27 cellular contexts compared by ENCODE assay signal in the genomic region with DNA sequence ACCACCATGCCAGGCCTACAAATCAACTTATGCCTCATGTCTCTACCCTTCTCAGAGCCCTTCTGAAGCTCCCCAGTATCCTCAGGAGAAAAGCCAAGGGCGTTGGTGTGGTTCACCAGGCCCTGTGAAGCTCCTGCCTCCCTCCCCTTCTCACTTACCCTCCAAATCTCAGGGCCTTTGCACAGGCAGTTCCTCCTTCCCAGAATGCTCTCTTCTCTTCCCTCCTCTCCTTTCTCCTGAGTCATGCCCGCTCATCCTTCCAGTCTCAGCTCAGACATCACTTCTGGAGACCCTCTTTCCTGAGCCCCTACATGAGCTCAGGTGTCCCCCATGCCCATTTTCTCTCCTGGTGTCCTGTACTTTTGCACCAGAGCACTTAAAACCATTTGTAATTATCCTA. TPM values are rescaled to one million over a fixed set of nuclear protein-coding genes. Genes with fewer than 3 reads are reported as not detected.
"Had no signal": no experiment of that assay in that cellular context is flagged by ENCODE, and none has a peak within 500 bp of the region (broad histone marks: within the 10 kb centered on the region; RNA-seq: fewer than 3 reads in every experiment).

No MANE protein-coding gene starts in this region.

- H3K9me3 Mint-ChIP-seq: activated B cell treated with CpG ODN at 0.5 μM for 24 hours; activated naive CD8-positive, alpha-beta T cell treated with anti-CD3 and anti-CD28 coated beads, Interleukin-2, amount 50 U/mL, for 24 hours; activated T-cell treated with anti-CD3 and anti-CD28 coated beads, Interleukin-2, amount 50 U/mL, for 4 hours; activated T-helper 2 cell treated with anti-CD3 and anti-CD28 coated beads, Interferon-gamma antibody, Interleukin-2, Interleukin-4, amounts not matched to agents 10 μg/mL and 5 μg/mL and 100 μg/mL, durations not matched to agents 14 hours and 24 hours and 36 hours; dendritic cell treated with granulocyte-macrophage colony-stimulating factor and Interleukin-4, amounts not matched to agents 40 ng/mL and 50 ng/mL, for 4 days; mesothelial cell of epicardium; natural killer cell; T-helper 1 cell treated with Interleukin-12 subunit alpha and Interleukin-12 subunit beta and Interleukin-4 antibody, amounts not matched to agents 30 μg/mL and 1 μg/mL, for 36 hours had no signal

- H3K27me3 ChIP-seq: body of pancreas, neutrophil, pancreas, right atrium auricular region, transverse colon had no signal

- H3K27me3 Mint-ChIP-seq: activated CD4-positive, alpha-beta T cell treated with anti-CD3 and anti-CD28 coated beads for 36 hours; dendritic cell treated with granulocyte-macrophage colony-stimulating factor and Interleukin-4, amounts not matched to agents 40 ng/mL and 50 ng/mL, for 4 days had no signal

- H3K27ac Mint-ChIP-seq: activated B cell treated with CpG ODN at 0.5 μM for 24 hours; activated CD4-positive, alpha-beta T cell treated with anti-CD3 and anti-CD28 coated beads for 36 hours; activated naive CD8-positive, alpha-beta T cell treated with anti-CD3 and anti-CD28 coated beads, Interleukin-2, amount 50 U/mL, for 24 hours; activated T-helper 2 cell treated with anti-CD3 and anti-CD28 coated beads, Interferon-gamma antibody, Interleukin-2, Interleukin-4, amounts not matched to agents 10 μg/mL and 5 μg/mL and 100 μg/mL, durations not matched to agents 14 hours and 24 hours and 36 hours; dendritic cell treated with granulocyte-macrophage colony-stimulating factor and Interleukin-4, amounts not matched to agents 40 ng/mL and 50 ng/mL, for 4 days; mesothelial cell of epicardium; natural killer cell; T-helper 1 cell treated with Interleukin-12 subunit alpha and Interleukin-12 subunit beta and Interleukin-4 antibody, amounts not matched to agents 30 μg/mL and 1 μg/mL, for 36 hours had no signal

- H3K27ac ChIP-seq: body of pancreas, left ventricle myocardium inferior, neutrophil, pancreas, psoas muscle, right atrium auricular region, transverse colon had no signal

- H3K36me3 ChIP-seq: neutrophil, pancreas, transverse colon had no signal

- ATAC-seq: activated CD4-positive, alpha-beta T cell treated with anti-CD3 and anti-CD28 coated beads for 36 hours; activated naive CD8-positive, alpha-beta T cell treated with anti-CD3 and anti-CD28 coated beads, Interleukin-2, amount 50 U/mL, for 24 hours; activated T-cell treated with anti-CD3 and anti-CD28 coated beads, Interleukin-2, amount 50 U/mL, for 4 hours; body of pancreas; natural killer cell; pancreas; psoas muscle; stimulated activated naive CD8-positive, alpha-beta T cell treated with anti-CD3 and anti-CD28 coated beads, Interleukin-15, Interleukin-2, amounts not matched to agents 100 U/mL and 50 U/mL, for 24 hours had no signal

- H3K4me1 Mint-ChIP-seq: activated B cell treated with CpG ODN at 0.5 μM for 24 hours; activated CD4-positive, alpha-beta T cell treated with anti-CD3 and anti-CD28 coated beads for 36 hours; activated naive CD8-positive, alpha-beta T cell treated with anti-CD3 and anti-CD28 coated beads, Interleukin-2, amount 50 U/mL, for 24 hours; mesothelial cell of epicardium; natural killer cell had no signal

- H3K9me3 ChIP-seq: body of pancreas, left ventricle myocardium inferior, neutrophil, pancreas, psoas muscle, right atrium auricular region, transverse colon had no signal

- H3K4me1 ChIP-seq: left ventricle myocardium inferior, pancreas, psoas muscle, right atrium auricular region had no signal

- H3K36me3 Mint-ChIP-seq: natural killer cell had no signal

- H3K4me3 ChIP-seq: body of pancreas, left ventricle myocardium inferior, pancreas, psoas muscle, right atrium auricular region, transverse colon had no signal

- DNase-seq: activated B cell treated with CpG ODN at 0.5 μM for 24 hours; activated CD4-positive, alpha-beta T cell treated with anti-CD3 and anti-CD28 coated beads for 36 hours; activated CD4-positive, alpha-beta T cell treated with anti-CD3 and anti-CD28 coated beads, Interleukin-2, amount 50 U/mL, for 48 hours; activated CD8-positive, alpha-beta memory T cell treated with anti-CD3 and anti-CD28 coated beads, Interleukin-2, amount 50 U/mL, for 48 hours; activated naive CD4-positive, alpha-beta T cell; activated naive CD8-positive, alpha-beta T cell treated with anti-CD3 and anti-CD28 coated beads, Interleukin-2, amount 50 U/mL, for 24 hours; activated T-cell treated with anti-CD3 and anti-CD28 coated beads, Interleukin-2, amount 50 U/mL, for 4 hours; body of pancreas; effector CD4-positive, alpha-beta T cell; foreskin melanocyte; glutamatergic neuron; hippocampal formation; left ventricle myocardium inferior; natural killer cell; pancreas; psoas muscle; stimulated activated CD4-positive, alpha-beta T cell treated with anti-CD3 and anti-CD28 coated beads, Interleukin-4, amount 100 ng/mL, for 24 hours; stimulated activated naive CD8-positive, alpha-beta T cell treated with anti-CD3 and anti-CD28 coated beads, Interleukin-15, Interleukin-2, amounts not matched to agents 100 U/mL and 50 U/mL, for 24 hours; T1000; transverse colon had no signal

- H3K4me3 Mint-ChIP-seq: activated B cell treated with CpG ODN at 0.5 μM for 24 hours; activated CD4-positive, alpha-beta T cell treated with anti-CD3 and anti-CD28 coated beads for 36 hours; activated naive CD8-positive, alpha-beta T cell treated with anti-CD3 and anti-CD28 coated beads, Interleukin-2, amount 50 U/mL, for 24 hours; activated T-cell treated with anti-CD3 and anti-CD28 coated beads, Interleukin-2, amount 50 U/mL, for 4 hours; dendritic cell treated with granulocyte-macrophage colony-stimulating factor and Interleukin-4, amounts not matched to agents 40 ng/mL and 50 ng/mL, for 4 days; mesothelial cell of epicardium; natural killer cell; T-helper 1 cell treated with Interleukin-12 subunit alpha and Interleukin-12 subunit beta and Interleukin-4 antibody, amounts not matched to agents 30 μg/mL and 1 μg/mL, for 36 hours had no signal

RNA-seq across cellular contexts. Expression of gene HIF3A, which starts 20.5 kb away (rescaled TPM):
- total RNA-seq: activated B cell treated with CpG ODN at 0.5 μM for 24 hours; activated CD4-positive, alpha-beta T cell treated with anti-CD3 and anti-CD28 coated beads for 36 hours; activated CD8-positive, alpha-beta memory T cell treated with anti-CD3 and anti-CD28 coated beads for 36 hours; activated T-helper 2 cell treated with anti-CD3 and anti-CD28 coated beads, Interferon-gamma antibody, Interleukin-2, Interleukin-4, amounts not matched to agents 10 μg/mL and 5 μg/mL and 100 μg/mL, durations not matched to agents 14 hours and 24 hours and 36 hours; natural killer cell had no signal
